17 cellular contexts compared by ENCODE assay signal in the genomic region with DNA sequence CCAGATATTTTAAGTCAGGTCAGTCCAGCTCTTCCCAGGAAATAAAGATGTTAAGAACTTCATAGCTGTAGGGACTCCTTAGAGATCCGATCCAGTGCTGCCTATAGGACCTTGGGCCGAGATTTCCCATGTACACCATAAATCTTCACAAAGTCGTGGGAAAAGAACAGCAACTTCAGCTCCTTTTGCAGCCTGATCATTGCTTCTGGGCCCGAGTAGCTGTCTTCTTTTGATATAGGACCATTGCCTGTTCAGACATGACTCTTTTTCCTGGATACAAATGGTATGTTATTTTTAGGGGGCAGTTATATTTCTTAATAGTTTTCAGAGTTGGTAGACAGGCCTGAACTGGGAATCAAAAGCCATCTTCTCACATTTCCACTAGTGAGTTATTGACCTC. TPM values are rescaled to one million over a fixed set of nuclear protein-coding genes. Genes with fewer than 3 reads are reported as not detected.
DNase-seq lines count a peak whose midpoint lies in the region; ATAC-seq, FAIRE-seq and TF ChIP-seq lines count a peak whose summit lies in the region.
"Had no signal": no experiment of that assay in that cellular context is flagged by ENCODE, and none has a peak within 500 bp of the region (broad histone marks: within the 10 kb centered on the region; RNA-seq: fewer than 3 reads in every experiment).

No MANE protein-coding gene starts in this region.

- 67% methylated on average over 3 of the region's 4 CpGs; no CpG with 5 or more reads in 1 of the 2 experiments for WGBS in IMR-90 (ENCODE audit: extremely low coverage in 2 of 2, insufficient read length in 1 of 2), 2 experiments
- WGBS in pancreas, 2 donors = 72 to 81% methylated on average over 4 of the region's 4 CpGs

- peaks cover 17% of the 10 kb centered on the region for H3K4me1 Mint-ChIP-seq in activated CD8-positive, alpha-beta T cell treated with anti-CD3 and anti-CD28 coated beads for 36 hours (ENCODE audit: low read depth)

- H3K4me1 ChIP-seq in IMR-90 (ENCODE audit: control insufficient read depth, insufficient read depth, low read length) = peaks cover 10% of the 10 kb centered on the region
- H3K4me1 ChIP-seq in foreskin keratinocyte = peaks cover 59% of the 10 kb centered on the region
- H3K4me1 ChIP-seq in subcutaneous abdominal adipose tissue (ENCODE audit: control insufficient read depth in 5 of 5, insufficient read depth in 5 of 5, low read length in 5 of 5) = peaks cover 0 to 29% (median 22%) of the 10 kb centered on the region in 5 donors
- no peaks in the 10 kb centered on the region for H3K4me1 ChIP-seq in pancreas
- H3K4me1 ChIP-seq: neural progenitor cell had no signal

- no peak for TF ChIP-seq RAD21 in IMR-90 (IDR thresholded peaks at IDR 0.05; ENCODE audit: low read length)

- no peak overlapping the region for H3K4me3 Mint-ChIP-seq in activated CD8-positive, alpha-beta T cell treated with anti-CD3 and anti-CD28 coated beads for 36 hours
- H3K4me3 Mint-ChIP-seq: activated CD4-positive, alpha-beta T cell treated with anti-CD3 and anti-CD28 coated beads, Interleukin-2, amount 10 ng/mL, durations not matched to agents 7 days and 5 days; neural progenitor cell had no signal

- peak overlapping the region; percentile 85 for H4K8ac ChIP-seq in IMR-90 (ENCODE audit: low read depth in 2 of 2, low read length in 2 of 2)

- TF ChIP-seq CTCF in IMR-90 (conservative IDR thresholded peaks at IDR 0.05; ENCODE audit: low read depth, low read length) (no peak), foreskin keratinocyte (conservative IDR thresholded peaks at IDR 0.05) (no peak), pancreas (IDR thresholded peaks at IDR 0.05) (no peak)
- no peak for TF ChIP-seq CTCF in activated CD8-positive, alpha-beta T cell treated with anti-CD3 and anti-CD28 coated beads for 36 hours (IDR thresholded peaks at IDR 0.05)

- H3K36me3 Mint-ChIP-seq in activated CD8-positive, alpha-beta T cell treated with anti-CD3 and anti-CD28 coated beads for 36 hours (ENCODE audit: low read depth) = peaks cover 19% of the 10 kb centered on the region

- H3K4me3 ChIP-seq in IMR-90 (ENCODE audit: insufficient read depth, low read depth, low read length) (no peak overlapping the region), subcutaneous abdominal adipose tissue (ENCODE audit: low read depth in 1 of 5, low read length in 5 of 5) (no peak overlapping the region), pancreas (no peak overlapping the region)
- H3K4me3 ChIP-seq: lower lobe of right lung, neural progenitor cell had no signal

- H3K9ac ChIP-seq in IMR-90 (ENCODE audit: low read depth, low read length) (peak overlapping the region; percentile 34; the same call in 1 of the 2 replicates), subcutaneous abdominal adipose tissue (ENCODE audit: low read length in 5 of 5) (peak overlapping the region in 3 of 5 donors; percentile 13 to 61 (median 51))
- H3K9ac ChIP-seq: neural progenitor cell had no signal

- no peaks in the 10 kb centered on the region for H3K9me3 Mint-ChIP-seq in activated CD8-positive, alpha-beta T cell treated with anti-CD3 and anti-CD28 coated beads for 36 hours
- H3K9me3 Mint-ChIP-seq: activated CD4-positive, alpha-beta T cell treated with anti-CD3 and anti-CD28 coated beads, Interleukin-2, amount 10 ng/mL, durations not matched to agents 7 days and 5 days; neural progenitor cell had no signal

- BruUV-seq in IMR-90 (replicated peaks; lab: Mats Ljungman, UMichigan) = no TSS peak

- H2AK5ac ChIP-seq in IMR-90 (ENCODE audit: low read depth, low read length) = peak overlapping the region; percentile 47; the same call in 1 of the 2 replicates

- dilution Hi-C loops in IMR-90 (cut with HindIII; ENCODE audit: low sequenced_read_pairs, unreplicated experiment) = no loop called here

- peak overlapping the region; percentile 97 for H2BK5ac ChIP-seq in IMR-90 (ENCODE audit: low read depth, low read length, poor library complexity, severe bottlenecking)

- no peaks in the 10 kb centered on the region for H4K20me1 ChIP-seq in IMR-90 (ENCODE audit: insufficient read depth, low read length)

- no peak overlapping the region for H3K27ac Mint-ChIP-seq in activated CD8-positive, alpha-beta T cell treated with anti-CD3 and anti-CD28 coated beads for 36 hours
- H3K27ac Mint-ChIP-seq: activated CD4-positive, alpha-beta T cell treated with anti-CD3 and anti-CD28 coated beads, Interleukin-2, amount 10 ng/mL, durations not matched to agents 7 days and 5 days; neural progenitor cell had no signal

- peak overlapping the region; percentile 92 for H2BK120ac ChIP-seq in IMR-90 (ENCODE audit: low read depth, low read length)

- no peaks in the 10 kb centered on the region for H3K9me3 ChIP-seq in IMR-90 (ENCODE audit: control insufficient read depth, insufficient read depth, low read length)
- no peaks in the 10 kb centered on the region for H3K9me3 ChIP-seq in subcutaneous abdominal adipose tissue (ENCODE audit: control insufficient read depth in 5 of 5, low read length in 5 of 5)
- H3K9me3 ChIP-seq in pancreas = no peaks in the 10 kb centered on the region
- H3K9me3 ChIP-seq: lower lobe of right lung had no signal

- CTCF ChIA-PET in IMR-90 (lab: Yijun Ruan, JAX) = interaction anchor here (0.6 to 1.2 kb wide), 4 partner anchors 13 to 197 kb away, joined by 3 to 7 read pairs (median 4); no protein-coding TSS in a partner anchor
- CTCF ChIA-PET in activated CD8-positive, alpha-beta T cell treated with anti-CD3 and anti-CD28 coated beads for 36 hours (lab: Charles Lee) = interaction anchor here (0.8 kb wide), 1 partner anchor 19 kb away, joined by 4 read pairs; no protein-coding TSS in a partner anchor

- H3K27me3 Mint-ChIP-seq in activated CD8-positive, alpha-beta T cell treated with anti-CD3 and anti-CD28 coated beads for 36 hours = no peaks in the 10 kb centered on the region
- H3K27me3 Mint-ChIP-seq: activated CD4-positive, alpha-beta T cell treated with anti-CD3 and anti-CD28 coated beads, Interleukin-2, amount 10 ng/mL, durations not matched to agents 7 days and 5 days had no signal

- peak overlapping the region; percentile 78 for H4K91ac ChIP-seq in IMR-90 (ENCODE audit: insufficient read depth, low read depth, low read length)

- in situ Hi-C loops in IMR-90 (cut with MboI; ENCODE audit: low sequenced_read_pairs) = no loop called here

- DNase-seq in IMR-90 = no peak
- peak; percentile 75 for DNase-seq in amniotic epithelial cell (ENCODE audit: low read depth)
- peak; percentile 54 to 74 for DNase-seq in foreskin keratinocyte
- no peak for DNase-seq in SK-N-DZ (ENCODE audit: low spot score)
- DNase-seq in activated CD8-positive, alpha-beta T cell treated with anti-CD3 and anti-CD28 coated beads for 36 hours = no peak
- DNase-seq in pancreas = no peak
- DNase-seq: activated CD4-positive, alpha-beta T cell treated with anti-CD3 and anti-CD28 coated beads, Interleukin-2, amount 10 ng/mL, durations not matched to agents 7 days and 5 days; activated T-cell treated with anti-CD3 and anti-CD28 coated beads, Interleukin-2, amount 50 U/mL, for 48 hours; dermis blood vessel endothelial cell; DMS153; lower lobe of right lung; NCI-H187 treated with DMSO at 0.1 percent for 48 hours; NCI-H526; stimulated activated CD4-positive, alpha-beta T cell treated with anti-CD3 and anti-CD28 coated beads, Interleukin-4, amount 100 ng/mL, for 4 hours had no signal

- H3K23ac ChIP-seq in IMR-90 (ENCODE audit: low read depth, low read length) = peak overlapping the region; percentile 86; the same call in 1 of the 2 replicates

- peak overlapping the region; percentile 95 for H4K5ac ChIP-seq in IMR-90 (ENCODE audit: low read depth, low read length)

- H3K4ac ChIP-seq in IMR-90 (ENCODE audit: low read depth, low read length) = peak overlapping the region; percentile 98

- H3K9me1 ChIP-seq in IMR-90 (ENCODE audit: insufficient read depth, low read length) = peaks cover 8% of the 10 kb centered on the region

- H3K56ac ChIP-seq in IMR-90 (ENCODE audit: extremely low read depth, insufficient read depth, low read length) = no peak overlapping the region; the same call in 1 of the 2 replicates

- ATAC-seq in IMR-90 (ENCODE audit: low read depth) (no peak), foreskin keratinocyte (no peak), GM19452 (IDR thresholded peaks at IDR 0.05; ENCODE audit: unreplicated experiment) (no peak), pancreas (no peak)
- ATAC-seq in activated CD8-positive, alpha-beta T cell treated with anti-CD3 and anti-CD28 coated beads for 36 hours = no peak

- no peaks in the 10 kb centered on the region; the same call in 1 of the 2 replicates for H3K36me3 ChIP-seq in IMR-90 (ENCODE audit: control insufficient read depth, insufficient read depth, low read length)
- H3K36me3 ChIP-seq in subcutaneous abdominal adipose tissue (ENCODE audit: control insufficient read depth in 5 of 5, insufficient read depth in 5 of 5, low read length in 5 of 5) = no peaks in the 10 kb centered on the region
- no peaks in the 10 kb centered on the region for H3K36me3 ChIP-seq in pancreas
- H3K36me3 ChIP-seq: lower lobe of right lung, neural progenitor cell had no signal

- no peak for FAIRE-seq in pancreas (lab: Jason Lieb, UNC)

- TF ChIP-seq POLR2A in IMR-90 (IDR thresholded peaks at IDR 0.05; ENCODE audit: low read depth, low read length) = no peak

- intact Hi-C loops in IMR-90 (cut with micrococcal nuclease) (loop anchor here (5.0 kb wide), 1 partner anchor 163 kb away; no protein-coding TSS in a partner anchor), pancreas (cut with DNase I) (no loop called here)
- intact Hi-C loops in activated CD8-positive, alpha-beta T cell treated with anti-CD3 and anti-CD28 coated beads for 36 hours (cut with micrococcal nuclease) = no loop called here

- H3K27ac ChIP-seq in IMR-90 (ENCODE audit: insufficient read depth, low read length) (peak overlapping the region; percentile 59; the same call in 1 of the 2 replicates), foreskin keratinocyte (peak overlapping the region; percentile 74), subcutaneous abdominal adipose tissue (ENCODE audit: low read depth, low read length) (peak overlapping the region; percentile 52), pancreas (no peak overlapping the region)
- H3K27ac ChIP-seq: neural progenitor cell had no signal

- peak overlapping the region; percentile 75 for H2BK20ac ChIP-seq in IMR-90 (ENCODE audit: low read depth, low read length)

- H3K4me2 ChIP-seq in IMR-90 (ENCODE audit: low read depth, low read length) = peak overlapping the region; percentile 19; the same call in 1 of the 2 replicates
- H3K4me2 ChIP-seq: neural progenitor cell had no signal

- peak overlapping the region; percentile 70 for H2AFZ ChIP-seq in IMR-90 (replicated peaks; ENCODE audit: low read length, poor library complexity)
- H2AFZ ChIP-seq: neural progenitor cell had no signal

- peaks cover 19 to 40% of the 10 kb centered on the region in 2 experiments for H3K79me1 ChIP-seq in IMR-90 (ENCODE audit: low read depth in 1 of 2, low read length in 2 of 2)

- POLR2A ChIA-PET in IMR-90 (lab: Charles Lee; ENCODE audit: unreplicated experiment) = interaction anchor here (0.6 to 1.2 kb wide), 5 partner anchors 15 to 1441 kb away, joined by 3 to 11 read pairs (median 3); a partner anchor contains a TSS
- POLR2A ChIA-PET in activated CD8-positive, alpha-beta T cell treated with anti-CD3 and anti-CD28 coated beads for 36 hours (lab: Charles Lee) = interaction anchor here (2.8 kb wide), 1 partner anchor 20 kb away, joined by 7 read pairs; a partner anchor contains a TSS

- H3K18ac ChIP-seq in IMR-90 (ENCODE audit: low read depth, low read length) = peak overlapping the region; percentile 97

- H3K27me3 ChIP-seq in IMR-90 (ENCODE audit: control insufficient read depth, insufficient read depth, low read length) = no peaks in the 10 kb centered on the region
- H3K27me3 ChIP-seq in foreskin keratinocyte = no peaks in the 10 kb centered on the region
- no peaks in the 10 kb centered on the region for H3K27me3 ChIP-seq in subcutaneous abdominal adipose tissue (ENCODE audit: control insufficient read depth in 5 of 5, insufficient read depth in 4 of 5, low read length in 5 of 5)
- H3K27me3 ChIP-seq in pancreas = no peaks in the 10 kb centered on the region
- H3K27me3 ChIP-seq: neural progenitor cell had no signal

- H2BK15ac ChIP-seq in IMR-90 (ENCODE audit: low read depth, low read length) = peak overlapping the region; percentile 55; the same call in 1 of the 3 replicates

- peak overlapping the region; percentile 90 for H3K14ac ChIP-seq in IMR-90 (replicated peaks; ENCODE audit: low read depth, low read length)

- H2AK9ac ChIP-seq in IMR-90 (replicated peaks; ENCODE audit: low read depth, low read length, poor library complexity) = no peak overlapping the region

RNA-seq across cellular contexts. Expression of a gene that starts 20.5 kb away (rescaled TPM):
- total RNA-seq in IMR-90 (2012; rRNA removed) (9.4 and 11.3 TPM in 2 replicates), foreskin keratinocyte (33.1 and 44.5 TPM in 2 replicates), pancreas (1 to 10 TPM; 3.0 to 9.3 (median 3.7) TPM)
- polyA plus RNA-seq in IMR-90 (2012; rRNA removed) (7.4 and 8.3 TPM in 2 replicates), foreskin keratinocyte (7.8 and 12.7 TPM in 2 replicates), pancreas (1 to 10 TPM in 1 of 2 donors, under 1 TPM in 1; 0.49 to 1.6 TPM)
- 1.3 and 2.2 TPM in 2 replicates for polyA plus RNA-seq in IMR-90 (2012; cell fraction: cytosol; rRNA removed)
- polyA plus RNA-seq in IMR-90 (2012; cell fraction: nucleus; rRNA removed; ENCODE audit: low replicate concordance) = 1.3 and 4.4 TPM in 2 replicates
- polyA plus RNA-seq in SK-N-DZ (2014; cell fraction: cytosol; rRNA removed) = 0.27 TPM in 1 of 2 replicates, not detected in the other
- 0.07 and 0.13 TPM in 2 replicates for polyA plus RNA-seq in SK-N-DZ (2014; cell fraction: nucleus; rRNA removed)
- 10 to 100 TPM; 18.8 to 20.2 TPM for total RNA-seq in activated CD8-positive, alpha-beta T cell treated with anti-CD3 and anti-CD28 coated beads for 36 hours

Comparison
In these comparisons a context has a peak if more than half of its experiments do, and no peak if none do; other contexts are left out.
1. DNase-seq: peak in amniotic epithelial cell (single experiment) and foreskin keratinocyte (2 of 2); none in IMR-90 (single experiment), SK-N-DZ (single experiment), activated CD8-positive, alpha-beta T cell treated with anti-CD3 and anti-CD28 coated beads for 36 hours (single experiment) and pancreas (0 of 6).
2. H3K27ac ChIP-seq: peak in IMR-90 (single experiment), foreskin keratinocyte (single experiment) and subcutaneous abdominal adipose tissue (single experiment); none in pancreas (0 of 4).